8 cellular contexts compared by ENCODE assay signal in genomic region chr9:99822096-99822595, GRCh38. TPM values are rescaled to one million over a fixed set of nuclear protein-coding genes. Genes with fewer than 3 reads are reported as not detected.
DNase-seq lines count a peak whose midpoint lies in the region; ATAC-seq and TF ChIP-seq lines count a peak whose summit lies in the region.

No MANE protein-coding gene starts in this region.

- H3K9me3 ChIP-seq in PC-3 (ENCODE audit: low read length) = no peaks in the 10 kb centered on the region
- H3K9me3 ChIP-seq in endocrine pancreas (ENCODE audit: control insufficient read depth, low read length) = no peaks in the 10 kb centered on the region

- CTCF ChIA-PET in PC-3 (lab: Charles Lee) = no interaction called here

- intact Hi-C loops in PC-3 (cut with micrococcal nuclease) (loop anchor here (5.0 kb wide), 4 partner anchors 45 to 605 kb away; partner anchors contain the start of genes ALG2, MSANTD3 and SEC61B), natural killer cell (cut with micrococcal nuclease) (loop anchor here (5.0 to 10.0 kb wide), 3 partner anchors 190 to 767 kb away; no protein-coding TSS in a partner anchor)

- H3K4me3 ChIP-seq in PC-3 (ENCODE audit: low read length) = peak overlapping the region; percentile 82
- H3K4me3 ChIP-seq in endocrine pancreas (ENCODE audit: control insufficient read depth, insufficient read depth, low read length) = peak overlapping the region; percentile 48

- no peak overlapping the region for H3K27ac ChIP-seq in PC-3 (ENCODE audit: low read length)

- ATAC-seq in PC-3 (peak; percentile 3), natural killer cell (no peak), HG03139 (IDR thresholded peaks at IDR 0.05; ENCODE audit: unreplicated experiment) (no peak)

- peaks cover 12% of the 10 kb centered on the region; the same call in 1 of the 2 replicates for H3K4me1 ChIP-seq in PC-3 (ENCODE audit: insufficient read depth, low read length)
- H3K4me1 ChIP-seq in endocrine pancreas (ENCODE audit: control insufficient read depth, insufficient read depth, low read length) = peaks cover 7% of the 10 kb centered on the region

- H3K9me2 ChIP-seq in PC-3 (replicated peaks; ENCODE audit: low read length) = no peaks in the 10 kb centered on the region

- no peaks in the 10 kb centered on the region for H3F3A ChIP-seq in PC-3 (ENCODE audit: low read length, unreplicated experiment)

- H3K36me3 ChIP-seq in PC-3 (ENCODE audit: low read depth, low read length) = no peaks in the 10 kb centered on the region
- H3K36me3 ChIP-seq in endocrine pancreas (ENCODE audit: control insufficient read depth, insufficient read depth, low read length) = no peaks in the 10 kb centered on the region

- peaks cover 8% of the 10 kb centered on the region for H3K79me2 ChIP-seq in PC-3 (ENCODE audit: low read length)

- H3K4me3 Mint-ChIP-seq in natural killer cell = peak overlapping the region; percentile 99

- H3K4me2 ChIP-seq in PC-3 (ENCODE audit: low read length) = peak overlapping the region; percentile 91

- TF ChIP-seq CTCF in PC-3 (conservative IDR thresholded peaks at IDR 0.05; ENCODE audit: low read depth, low read length) (no peak), natural killer cell (IDR thresholded peaks at IDR 0.05) (no peak)

- peaks cover 42% of the 10 kb centered on the region in 2 donors for H3K27me3 Mint-ChIP-seq in natural killer cell (ENCODE audit: low read depth in 2 of 2)

- H3K9me3 Mint-ChIP-seq in natural killer cell = no peaks in the 10 kb centered on the region

- DNase-seq in NCI-H2171 treated with DMSO at 0.1 percent for 48 hours (lab: John Stamatoyannopoulos, UW) (peak; percentile 62), NCI-H2171 (lab: John Stamatoyannopoulos, UW) (no peak), PC-3 (no peak), natural killer cell (no peak), GDM1 (lab: John Stamatoyannopoulos, UW) (no peak), DMS153 treated with DMSO at 0.1 percent for 48 hours (lab: John Stamatoyannopoulos, UW; ENCODE audit: unreplicated experiment) (no peak)

- H3K27me3 ChIP-seq in PC-3 (ENCODE audit: low read length) (no peaks in the 10 kb centered on the region), endocrine pancreas (ENCODE audit: control insufficient read depth, insufficient read depth, low read length) (no peaks in the 10 kb centered on the region)

- POLR2A ChIA-PET in PC-3 (lab: Charles Lee; ENCODE audit: unreplicated experiment) = no interaction called here

- BruUV-seq in PC-3 (replicated peaks; lab: Mats Ljungman, UMichigan) = TSS peak; percentile 55

- peak overlapping the region; percentile 96 to 99 for H3K27ac Mint-ChIP-seq in natural killer cell

- no peaks in the 10 kb centered on the region for H3K36me3 Mint-ChIP-seq in natural killer cell

- peak overlapping the region; percentile 41 for H3K9ac ChIP-seq in PC-3 (ENCODE audit: low read length)
- peak overlapping the region; percentile 92 for H3K9ac ChIP-seq in endocrine pancreas (ENCODE audit: control insufficient read depth, insufficient read depth, low read length)

- peak overlapping the region; percentile 90 for H2AFZ ChIP-seq in PC-3 (ENCODE audit: low read length)

- peaks cover 73 to 82% of the 10 kb centered on the region in 2 donors for H3K4me1 Mint-ChIP-seq in natural killer cell

- H4K20me1 ChIP-seq in PC-3 (ENCODE audit: low read length) = no peaks in the 10 kb centered on the region

RNA-seq across cellular contexts. Expression of gene NR4A3, which starts 0.5 kb away (rescaled TPM):
- 0.77 and 0.98 TPM in 2 replicates for total RNA-seq in PC-3 (2014; rRNA removed)
- 10 to 100 TPM; 31.1 to 43.4 (median 38.6) TPM for total RNA-seq in natural killer cell

Comparison
In these comparisons a context has a peak if more than half of its experiments do, and no peak if none do; other contexts are left out.
1. RNA of gene NR4A3, which starts 0.5 kb away (total RNA-seq): 31.1 to 43.4 TPM in natural killer cell; 0.77 to 0.98 TPM in PC-3; every median in the first group is over 10 times any median in the second.